8 cellular contexts compared by ENCODE assay signal in the genomic region with DNA sequence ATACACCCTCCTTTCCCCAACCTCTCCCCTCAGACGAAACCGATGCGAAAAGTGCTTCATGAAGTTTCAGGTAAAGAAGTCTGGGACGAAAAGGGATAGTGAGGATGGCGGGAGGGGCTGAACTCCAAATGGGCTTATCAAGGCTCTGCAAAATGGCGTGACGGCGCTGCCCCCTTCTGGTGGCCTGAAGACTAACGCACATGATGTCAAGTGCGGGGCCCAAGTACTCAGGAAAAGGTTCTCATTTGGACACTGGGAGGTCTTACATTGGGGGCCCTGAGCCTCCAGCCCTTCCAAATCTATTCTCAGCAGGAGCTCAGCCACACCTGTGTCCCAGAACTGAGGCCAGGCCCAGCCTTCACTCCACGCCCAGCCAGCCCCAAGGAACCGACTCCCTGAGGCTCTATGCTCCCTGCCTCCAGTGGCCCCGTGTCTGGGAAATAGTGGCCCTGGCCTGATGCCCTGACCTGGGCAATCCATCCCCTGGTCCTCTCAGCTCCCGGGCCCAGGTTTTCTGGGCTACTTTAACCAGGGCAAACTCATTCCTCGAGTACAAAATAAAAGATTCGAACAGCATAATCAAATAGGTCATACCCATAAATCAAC.
A peak's percentile ranks its signal among the peaks of the same experiment; 100 is the strongest.
DNase-seq lines count a peak whose midpoint lies in the region; ATAC-seq and TF ChIP-seq lines count a peak whose summit lies in the region.

No MANE protein-coding gene starts in this region.

- H3K27me3 Mint-ChIP-seq in effector memory CD8-positive, alpha-beta T cell, result peaks cover 10 to 38% of the 10 kb centered on the region in 2 donors

- CTCF ChIA-PET in HCT116 (lab: Charles Lee), result interaction anchor here (1.8 to 2.4 kb wide), 2 partner anchors 10 to 189 kb away, joined by 8 to 10 read pairs; no protein-coding TSS in a partner anchor
- CTCF ChIA-PET in RWPE1 (lab: Yijun Ruan, JAX), result interaction anchor here (0.5 to 4.3 kb wide), 15 partner anchors 8 to 363 kb away, joined by 3 to 62 read pairs (median 4); no protein-coding TSS in a partner anchor

- peaks cover 3% of the 10 kb centered on the region for H3K36me3 Mint-ChIP-seq in effector memory CD8-positive, alpha-beta T cell (ENCODE audit: insufficient read depth)

- H3K79me2 ChIP-seq in HCT116 (ENCODE audit: insufficient read depth, low read length), result no peaks in the 10 kb centered on the region

- H3K9me3 Mint-ChIP-seq in effector memory CD8-positive, alpha-beta T cell, result no peaks in the 10 kb centered on the region

- H3K4me3 Mint-ChIP-seq in effector memory CD8-positive, alpha-beta T cell, result no peak overlapping the region

- POLR2A ChIA-PET in HCT116 (lab: Charles Lee) (no interaction called here), RWPE1 (lab: Yijun Ruan, JAX; ENCODE audit: low non-redundant PET) (no interaction called here)

- H3K4me1 Mint-ChIP-seq in effector memory CD8-positive, alpha-beta T cell (ENCODE audit: low read depth in 2 of 2), result no peaks in the 10 kb centered on the region

- H3K27ac ChIP-seq in HCT116 (ENCODE audit: low read depth, low read length) (no peak overlapping the region), RWPE1 (no peak overlapping the region), esophagus muscularis mucosa (replicated peaks in 1 of 4) (no peak overlapping the region)

- BruUV-seq in HCT116 (replicated peaks; lab: Mats Ljungman, UMichigan), result no TSS peak

- DNase-seq in CMK (ENCODE audit: low read depth) (peak; percentile 18), HCT116 (ENCODE audit: low read depth, low spot score) (peak; percentile 48), RWPE1 (ENCODE audit: low spot score) (peak; percentile 45), esophagus muscularis mucosa (ENCODE audit: extremely low spot score) (no peak), posterior vena cava (ENCODE audit: low spot score) (peak; percentile 84)
- DNase-seq in effector memory CD8-positive, alpha-beta T cell, result no peak

- H3K27me3 ChIP-seq in HCT116 (ENCODE audit: insufficient read depth, low read length), result peaks cover 14% of the 10 kb centered on the region; the same call in 1 of the 2 replicates
- H3K27me3 ChIP-seq in esophagus muscularis mucosa, result peaks cover 0 to 4% (median 0%) of the 10 kb centered on the region in 4 donors

- intact Hi-C loops in HCT116 (cut with micrococcal nuclease) (loop anchor here (1.0 to 2.0 kb wide), 3 partner anchors 19 to 397 kb away; no protein-coding TSS in a partner anchor), esophagus muscularis mucosa (cut with DNase I) (no loop called here), posterior vena cava (cut with DNase I) (loop anchor here (2.0 to 10.0 kb wide), 2 partner anchors 189 kb away; no protein-coding TSS in a partner anchor)

- no peaks in the 10 kb centered on the region for H3K9me2 ChIP-seq in HCT116 (ENCODE audit: insufficient read depth)

- RAD21 ChIA-PET in HCT116 (lab: Charles Lee; ENCODE audit: low non-redundant PET in 1 of 2, low total read pairs in 2 of 2, uncharacterized antibody in 2 of 2, unreplicated experiment in 2 of 2), result no interaction called here

- H3K4me3 ChIP-seq in HCT116 (replicated peaks in 1 of 2; ENCODE audit: low read depth in 1 of 2, low read length in 2 of 2), result no peak overlapping the region
- H3K4me3 ChIP-seq in esophagus muscularis mucosa, result no peak overlapping the region

- H2AFZ ChIP-seq in HCT116 (ENCODE audit: low read depth, low read length, poor library complexity, severe bottlenecking), result no peak overlapping the region

- TF ChIP-seq CTCF in HCT116 (IDR thresholded peaks at IDR 0.05 in 2 of 3, conservative IDR thresholded peaks at IDR 0.05 in 1 of 3; ENCODE audit: borderline replicate concordance in 1 of 3, insufficient read depth in 1 of 3, low read depth in 2 of 3, low read length in 2 of 3) (peak; percentile 79 to 83 (median 81)), RWPE1 (conservative IDR thresholded peaks at IDR 0.05; ENCODE audit: low read depth) (no peak; the same call in 1 of the 2 replicates), esophagus muscularis mucosa (IDR thresholded peaks at IDR 0.05) (peak; percentile 38 to 49 (median 47))

- ATAC-seq in HCT116, result peak; percentile 96
- no peak for ATAC-seq in HG03460 (IDR thresholded peaks at IDR 0.05; ENCODE audit: unreplicated experiment)
- ATAC-seq in effector memory CD8-positive, alpha-beta T cell (replicated peaks), result no peak
- ATAC-seq in GM18519 (IDR thresholded peaks at IDR 0.05; ENCODE audit: low FRiP score, unreplicated experiment), result no peak

- no peak for TF ChIP-seq EP300 in esophagus muscularis mucosa (IDR thresholded peaks at IDR 0.05)

- peak; percentile 90 for TF ChIP-seq RAD21 in HCT116 (IDR thresholded peaks at IDR 0.05; ENCODE audit: low read depth)

- TF ChIP-seq POLR2A in HCT116 (IDR thresholded peaks at IDR 0.05; ENCODE audit: borderline replicate concordance, extremely low read depth, insufficient read depth, insufficient read length), result no peak
- no peak for TF ChIP-seq POLR2A in esophagus muscularis mucosa (IDR thresholded peaks at IDR 0.05; ENCODE audit: low read depth)

- no peaks in the 10 kb centered on the region for H4K20me1 ChIP-seq in HCT116 (ENCODE audit: insufficient read depth)

- H3K4me2 ChIP-seq in HCT116 (ENCODE audit: low read length), result no peak overlapping the region

- no peak overlapping the region for H3K27ac Mint-ChIP-seq in effector memory CD8-positive, alpha-beta T cell

- H3K4me1 ChIP-seq in HCT116 (ENCODE audit: control insufficient read depth in 1 of 2, insufficient read depth in 2 of 2, low read length in 2 of 2), result no peaks in the 10 kb centered on the region
- no peaks in the 10 kb centered on the region for H3K4me1 ChIP-seq in esophagus muscularis mucosa

- WGBS in esophagus muscularis mucosa, result 56% methylated on average over 15 of the region's 16 CpGs

- H3K9me3 ChIP-seq in HCT116 (ENCODE audit: control insufficient read depth in 1 of 2, insufficient read depth in 1 of 2, low read depth in 1 of 2, low read length in 2 of 2) (no peaks in the 10 kb centered on the region), esophagus muscularis mucosa (no peaks in the 10 kb centered on the region)

- H3K36me3 ChIP-seq in HCT116 (ENCODE audit: control insufficient read depth in 1 of 2, insufficient read depth in 2 of 2, low read length in 2 of 2), result no peaks in the 10 kb centered on the region
- H3K36me3 ChIP-seq in esophagus muscularis mucosa, result no peaks in the 10 kb centered on the region

- H3K9ac ChIP-seq in HCT116 (ENCODE audit: low read length), result no peak overlapping the region

TF ChIP-seq in HCT116, 20 proteins besides CTCF, POLR2A, EP300 and RAD21:
- TF ChIP-seq ZFX (IDR thresholded peaks at IDR 0.05), result no peak
- TF ChIP-seq SP1 (IDR thresholded peaks at IDR 0.05; ENCODE audit: low read depth), result no peak
- no peak for TF ChIP-seq EZH2 (IDR thresholded peaks at IDR 0.05)
- TF ChIP-seq POLR2AphosphoS5 (IDR thresholded peaks at IDR 0.05; ENCODE audit: low read depth, low read length), result no peak
- no peak for TF ChIP-seq ZNF274 (IDR thresholded peaks at IDR 0.05; ENCODE audit: low read depth, low read length)
- TF ChIP-seq, protein P1, sequence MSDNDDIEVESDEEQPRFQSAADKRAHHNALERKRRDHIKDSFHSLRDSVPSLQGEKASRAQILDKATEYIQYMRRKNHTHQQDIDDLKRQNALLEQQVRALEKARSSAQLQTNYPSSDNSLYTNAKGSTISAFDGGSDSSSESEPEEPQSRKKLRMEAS (IDR thresholded peaks at IDR 0.05), result no peak
- no peak for TF ChIP-seq EGR1 (IDR thresholded peaks at IDR 0.05; ENCODE audit: low read depth)
- TF ChIP-seq SIN3A (IDR thresholded peaks at IDR 0.05; ENCODE audit: low read depth), result no peak
- TF ChIP-seq EZH2phosphoT487 (IDR thresholded peaks at IDR 0.05; ENCODE audit: borderline replicate concordance), result no peak
- TF ChIP-seq CBX3 (IDR thresholded peaks at IDR 0.05; ENCODE audit: low read depth), result no peak
- no peak for TF ChIP-seq ELF1 (IDR thresholded peaks at IDR 0.05; ENCODE audit: borderline replicate concordance, low read depth)

Comparison
In these comparisons a context has a peak if more than half of its experiments do, and no peak if none do; other contexts are left out.
1. DNase-seq: peak in CMK (single experiment), HCT116 (single experiment), RWPE1 (single experiment) and posterior vena cava (single experiment); none in esophagus muscularis mucosa (single experiment) and effector memory CD8-positive, alpha-beta T cell (0 of 3).